6 cellular contexts compared by ENCODE assay signal in the genomic region with DNA sequence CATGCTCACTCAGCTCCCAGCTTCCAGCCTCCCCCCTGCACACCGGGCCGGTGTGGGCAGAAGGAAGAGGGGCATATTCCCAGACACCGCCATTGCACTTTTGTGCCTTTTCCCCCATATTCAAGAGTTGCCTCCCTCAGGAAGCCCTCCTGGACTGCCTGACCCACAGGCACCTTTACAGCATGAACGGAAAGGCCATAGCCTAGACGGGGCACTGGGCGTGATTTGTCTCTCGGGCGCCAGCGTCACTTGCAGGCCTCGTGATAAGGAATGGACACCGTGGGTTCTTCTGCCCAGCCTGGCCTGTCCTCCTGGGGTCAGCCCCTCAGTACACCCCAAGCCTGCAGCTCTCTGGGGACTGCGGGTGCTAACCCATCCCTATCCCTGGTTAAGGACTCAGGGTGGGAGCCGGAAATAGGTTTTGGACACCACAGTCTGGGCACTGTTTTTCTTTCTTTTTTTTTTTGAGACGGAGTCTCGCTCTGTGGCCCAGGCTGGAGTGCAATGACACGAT. TPM values are rescaled to one million over a fixed set of nuclear protein-coding genes. Genes with fewer than 3 reads are reported as not detected.
DNase-seq lines count a peak whose midpoint lies in the region; ATAC-seq and TF ChIP-seq lines count a peak whose summit lies in the region.

No MANE protein-coding gene starts in this region.

- 18% methylated on average over 16 of the region's 16 CpGs for WGBS in prostate gland

- no peaks in the 10 kb centered on the region for H3K9me3 Mint-ChIP-seq in dendritic cell treated with granulocyte-macrophage colony-stimulating factor and Interleukin-4, amounts not matched to agents 40 ng/mL and 50 ng/mL, for 4 days

- peaks cover 47% of the 10 kb centered on the region for H3K36me3 Mint-ChIP-seq in dendritic cell treated with granulocyte-macrophage colony-stimulating factor and Interleukin-4, amounts not matched to agents 40 ng/mL and 50 ng/mL, for 4 days (ENCODE audit: low read depth)

- intact Hi-C loops in dendritic cell treated with granulocyte-macrophage colony-stimulating factor and Interleukin-4, amounts not matched to agents 40 ng/mL and 50 ng/mL, for 4 days (cut with micrococcal nuclease), result loop anchor here (5.0 kb wide), 1 partner anchor 66 kb away; no protein-coding TSS in a partner anchor
- intact Hi-C loops in prostate gland (cut with DNase I), result no loop called here

- DNase-seq in prostate gland (ENCODE audit: low spot score) (no peak), ecto neural progenitor cell (ENCODE audit: low spot score) (no peak)

- no peaks in the 10 kb centered on the region for H3K27me3 ChIP-seq in prostate gland (replicated peaks; ENCODE audit: insufficient read depth)

- TF ChIP-seq CTCF in prostate gland (IDR thresholded peaks at IDR 0.05), result no peak

- H3K4me3 Mint-ChIP-seq in dendritic cell treated with granulocyte-macrophage colony-stimulating factor and Interleukin-4, amounts not matched to agents 40 ng/mL and 50 ng/mL, for 4 days, result peak overlapping the region; percentile 97

- no peaks in the 10 kb centered on the region for H3K36me3 ChIP-seq in prostate gland

- peak overlapping the region; percentile 93 to 100 for H3K4me3 ChIP-seq in prostate gland

- H3K27ac ChIP-seq in prostate gland, result peak overlapping the region; percentile 85 to 90

- no peak for TF ChIP-seq POLR2A in prostate gland (IDR thresholded peaks at IDR 0.05)

- ATAC-seq in HG03571 (IDR thresholded peaks at IDR 0.05; ENCODE audit: unreplicated experiment) (peak; percentile 4), HG03159 (IDR thresholded peaks at IDR 0.05; ENCODE audit: unreplicated experiment) (no peak), GM19463 (IDR thresholded peaks at IDR 0.05; ENCODE audit: unreplicated experiment) (no peak)

- H3K4me1 ChIP-seq in prostate gland (replicated peaks), result peaks cover 15% of the 10 kb centered on the region

- H3K27me3 Mint-ChIP-seq in dendritic cell treated with granulocyte-macrophage colony-stimulating factor and Interleukin-4, amounts not matched to agents 40 ng/mL and 50 ng/mL, for 4 days, result peaks cover 12% of the 10 kb centered on the region

- peak overlapping the region; percentile 98 for H3K27ac Mint-ChIP-seq in dendritic cell treated with granulocyte-macrophage colony-stimulating factor and Interleukin-4, amounts not matched to agents 40 ng/mL and 50 ng/mL, for 4 days

- H3K9me3 ChIP-seq in prostate gland, result no peaks in the 10 kb centered on the region

- H3K4me1 Mint-ChIP-seq in dendritic cell treated with granulocyte-macrophage colony-stimulating factor and Interleukin-4, amounts not matched to agents 40 ng/mL and 50 ng/mL, for 4 days (ENCODE audit: low read depth), result peaks cover 72% of the 10 kb centered on the region

RNA-seq across cellular contexts. Expression of a gene that starts 0.9 kb away (rescaled TPM):
- total RNA-seq in prostate gland, result 100 to 1,000 TPM in 1 of 2 donors, 10 to 100 TPM in 1; 87.1 to 108 TPM

RNA-seq across cellular contexts. Expression of a gene that starts 13.5 kb away (rescaled TPM):
- 100 to 1,000 TPM; 100 to 166 TPM for total RNA-seq in prostate gland

RNA-seq across cellular contexts. Expression of a gene that starts 38.1 kb away (rescaled TPM):
- total RNA-seq in prostate gland, result 10 to 100 TPM; 60.6 to 87.0 TPM

RNA-seq across cellular contexts. Expression of a gene that starts 46.2 kb away (rescaled TPM):
- 100 to 1,000 TPM in 1 of 2 donors, 10 to 100 TPM in 1; 91.5 to 332 TPM for total RNA-seq in prostate gland
